In the genomic region with DNA sequence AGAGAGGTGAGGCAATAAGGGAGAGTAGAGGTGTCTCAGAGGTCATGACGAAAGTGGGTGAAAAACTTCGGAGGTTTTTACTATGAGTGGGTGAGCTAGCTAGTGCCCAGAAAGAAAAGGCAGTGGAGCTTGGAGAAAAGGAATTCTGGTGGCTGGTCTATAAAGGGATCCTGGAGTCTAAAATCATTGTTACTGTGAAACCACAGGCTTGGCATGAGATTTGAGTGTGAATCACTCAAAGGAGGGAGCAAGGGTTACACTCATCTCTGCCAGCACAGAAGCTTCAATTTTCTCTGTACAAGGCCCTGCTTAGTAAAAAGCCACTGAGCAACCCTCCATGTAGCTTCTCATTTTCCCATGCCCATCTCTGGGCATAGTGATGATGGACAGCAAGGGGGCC, we compare ENCODE assay signal across 15 cellular contexts. TPM values are rescaled to one million over a fixed set of nuclear protein-coding genes. Genes with fewer than 3 reads are reported as not detected.
DNase-seq lines count a peak whose midpoint lies in the region; ATAC-seq, FAIRE-seq and TF ChIP-seq lines count a peak whose summit lies in the region.
"Had no signal": no experiment of that assay in that cellular context is flagged by ENCODE, and none has a peak within 500 bp of the region (broad histone marks: within the 10 kb centered on the region; RNA-seq: fewer than 3 reads in every experiment).

No MANE protein-coding gene starts in this region.

- FAIRE-seq in HTR-8/SVneo (lab: Jason Lieb, UNC) = no peak
- FAIRE-seq: A549, TTC549 had no signal

- TF ChIP-seq CTCF in HFF-Myc (IDR thresholded peaks at IDR 0.05; ENCODE audit: low read depth, low read length, missing control alignments) (no peak), astrocyte of the cerebellum (IDR thresholded peaks at IDR 0.05; ENCODE audit: low read depth, low read length, missing control alignments) (no peak), foreskin keratinocyte (conservative IDR thresholded peaks at IDR 0.05) (no peak)

- peak; percentile 65 for ATAC-seq in foreskin keratinocyte
- ATAC-seq: A549 had no signal

- in situ Hi-C loops in ACHN (cut with HindIII; ENCODE audit: low pct_ligation_motif_present, low pct_unique_long_range_greater_than_20kb, low sequenced_read_pairs) = no loop called here
- in situ Hi-C loops in astrocyte of the cerebellum (cut with HindIII; ENCODE audit: low sequenced_read_pairs) = no loop called here

- H3K4me1 ChIP-seq in foreskin keratinocyte = no peaks in the 10 kb centered on the region
- H3K4me1 ChIP-seq: A549, SJCRH30 had no signal

- H3K4me3 ChIP-seq in HFF-Myc (replicated peaks; ENCODE audit: low read depth, low read length) (no peak overlapping the region), astrocyte of the cerebellum (ENCODE audit: low read depth, low read length) (no peak overlapping the region)
- H3K4me3 ChIP-seq: A549, cardiac muscle cell, SJCRH30 had no signal

- peak; percentile 69 for DNase-seq in ACHN
- peak; percentile 21 for DNase-seq in HFF-Myc (ENCODE audit: extremely low read depth, low read depth)
- peak; percentile 89 for DNase-seq in astrocyte of the cerebellum (ENCODE audit: low read depth)
- peak; percentile 25 to 62 for DNase-seq in foreskin keratinocyte
- no peak for DNase-seq in HTR-8/SVneo (ENCODE audit: insufficient read length, low spot score)
- no peak for DNase-seq in NCI-H446 (lab: John Stamatoyannopoulos, UW)
- no peak for DNase-seq in NCI-H748 treated with DMSO at 0.1 percent for 48 hours (lab: John Stamatoyannopoulos, UW)
- DNase-seq in occipital lobe (lab: John Stamatoyannopoulos, UW) = no peak
- DNase-seq: activated effector memory CD4-positive, alpha-beta T cell treated with anti-CD3 and anti-CD28 coated beads, Interleukin-2, amount 50 U/mL, for 16 hours; MM.1S; NK-92 treated with Interleukin-12 subunit alpha and Interleukin-12 subunit beta, amount 100 ng/mL, for 24 hours; SJCRH30 had no signal

- peaks cover 9% of the 10 kb centered on the region for H3K27me3 ChIP-seq in foreskin keratinocyte
- H3K27me3 ChIP-seq: SJCRH30 had no signal

- H3K27ac ChIP-seq in foreskin keratinocyte = no peak overlapping the region
- H3K27ac ChIP-seq: A549, cardiac muscle cell, SJCRH30 had no signal

RNA-seq across cellular contexts. Expression of a gene that starts 47.5 kb away (rescaled TPM):
- total RNA-seq in foreskin keratinocyte (8.0 and 8.9 TPM in 2 replicates), occipital lobe (22.0 TPM)
- polyA plus RNA-seq in foreskin keratinocyte = 6.5 and 7.4 TPM in 2 replicates

Comparison
In these comparisons a context has a peak if more than half of its experiments do, and no peak if none do; other contexts are left out.
1. DNase-seq: peak in ACHN (single experiment), HFF-Myc (single experiment), astrocyte of the cerebellum (single experiment) and foreskin keratinocyte (2 of 2); none in HTR-8/SVneo (single experiment), NCI-H446 (0 of 2), NCI-H748 treated with DMSO at 0.1 percent for 48 hours (single experiment) and occipital lobe (single experiment).